ENCODE assay signal across 1 cellular context in the genomic region with DNA sequence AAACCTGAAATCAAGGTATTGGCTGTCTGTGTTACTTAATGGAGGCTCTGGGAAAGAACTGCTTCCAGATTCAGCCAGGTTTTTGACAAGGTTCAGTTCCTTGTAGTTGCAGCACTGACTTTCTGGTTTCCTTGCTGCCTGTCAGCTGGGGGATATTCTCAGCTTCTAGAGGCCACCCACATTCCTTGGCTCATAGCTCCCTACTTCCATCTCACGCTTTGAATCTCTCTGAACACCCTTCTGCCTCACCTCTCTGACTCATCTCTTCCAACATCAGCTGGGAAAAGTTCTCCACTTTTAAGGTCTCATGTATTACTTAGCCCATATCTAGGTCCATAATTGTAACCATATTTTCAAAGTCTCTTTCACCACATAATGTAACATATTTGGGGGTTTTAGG.
TF ChIP-seq lines count a peak whose summit lies in the region.

No MANE protein-coding gene starts in this region.

TF ChIP-seq in IMR-90, 13 proteins besides CTCF, POLR2A, EP300 and RAD21 (continued from another document):
- TF ChIP-seq MAZ (IDR thresholded peaks at IDR 0.05; ENCODE audit: borderline replicate concordance, low read depth, low read length) = no peak
- TF ChIP-seq, protein P1, sequence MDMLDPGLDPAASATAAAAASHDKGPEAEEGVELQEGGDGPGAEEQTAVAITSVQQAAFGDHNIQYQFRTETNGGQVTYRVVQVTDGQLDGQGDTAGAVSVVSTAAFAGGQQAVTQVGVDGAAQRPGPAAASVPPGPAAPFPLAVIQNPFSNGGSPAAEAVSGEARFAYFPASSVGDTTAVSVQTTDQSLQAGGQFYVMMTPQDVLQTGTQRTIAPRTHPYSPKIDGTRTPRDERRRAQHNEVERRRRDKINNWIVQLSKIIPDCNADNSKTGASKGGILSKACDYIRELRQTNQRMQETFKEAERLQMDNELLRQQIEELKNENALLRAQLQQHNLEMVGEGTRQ (IDR thresholded peaks at IDR 0.05; ENCODE audit: low read depth, low read length) = no peak
- no peak for TF ChIP-seq BHLHE40 (IDR thresholded peaks at IDR 0.05; ENCODE audit: low read depth, low read length)
- no peak for TF ChIP-seq SMC3 (IDR thresholded peaks at IDR 0.05; ENCODE audit: low read depth, low read length)
- TF ChIP-seq NFE2L2 (IDR thresholded peaks at IDR 0.05; ENCODE audit: low read depth, low read length) = no peak
- no peak for TF ChIP-seq MAFK (IDR thresholded peaks at IDR 0.05; ENCODE audit: low read depth, low read length)
- TF ChIP-seq, protein P2, sequence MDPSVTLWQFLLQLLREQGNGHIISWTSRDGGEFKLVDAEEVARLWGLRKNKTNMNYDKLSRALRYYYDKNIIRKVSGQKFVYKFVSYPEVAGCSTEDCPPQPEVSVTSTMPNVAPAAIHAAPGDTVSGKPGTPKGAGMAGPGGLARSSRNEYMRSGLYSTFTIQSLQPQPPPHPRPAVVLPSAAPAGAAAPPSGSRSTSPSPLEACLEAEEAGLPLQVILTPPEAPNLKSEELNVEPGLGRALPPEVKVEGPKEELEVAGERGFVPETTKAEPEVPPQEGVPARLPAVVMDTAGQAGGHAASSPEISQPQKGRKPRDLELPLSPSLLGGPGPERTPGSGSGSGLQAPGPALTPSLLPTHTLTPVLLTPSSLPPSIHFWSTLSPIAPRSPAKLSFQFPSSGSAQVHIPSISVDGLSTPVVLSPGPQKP (IDR thresholded peaks at IDR 0.05; ENCODE audit: borderline replicate concordance, low read depth, low read length) = no peak
- no peak for TF ChIP-seq RFX5 (IDR thresholded peaks at IDR 0.05; ENCODE audit: low read depth, low read length)
- no peak for TF ChIP-seq FOS (IDR thresholded peaks at IDR 0.05; ENCODE audit: low read depth, low read length)
TF ChIP-seq in IMR-90: peak in this region for 0.
